18 cellular contexts compared by ENCODE assay signal in genomic region chr14:53516261-53516774, GRCh38.
DNase-seq lines count a peak whose midpoint lies in the region; ATAC-seq, FAIRE-seq and TF ChIP-seq lines count a peak whose summit lies in the region.
"Had no signal": no experiment of that assay in that cellular context is flagged by ENCODE, and none has a peak within 500 bp of the region (broad histone marks: within the 10 kb centered on the region; RNA-seq: fewer than 3 reads in every experiment).

No MANE protein-coding gene starts in this region.

- H4K20me1 ChIP-seq in HepG2 (ENCODE audit: insufficient read depth, low read length), result no peaks in the 10 kb centered on the region

- H3K27me3 ChIP-seq in HepG2 (ENCODE audit: control insufficient read depth in 1 of 2, insufficient read depth in 2 of 2, low read length in 2 of 2), result 0 out of 5 replicates have a peak, but pooled peaks cover 0 to 1% of the 10 kb centered on the region in 2 experiments
- H3K27me3 ChIP-seq in right lobe of liver, result no peaks in the 10 kb centered on the region

- no peaks in the 10 kb centered on the region for H3K27me3 Mint-ChIP-seq in activated T-cell treated with anti-CD3 and anti-CD28 coated beads, Interleukin-2, amount 50 U/mL, for 72 hours (ENCODE audit: low read depth)
- H3K27me3 Mint-ChIP-seq: activated B cell treated with CpG ODN at 0.5 μM for 24 hours, T-cell had no signal

- intact Hi-C loops in HepG2 (cut with micrococcal nuclease; ENCODE audit: unreplicated experiment), result no loop called here
- intact Hi-C loops in right lobe of liver (cut with DNase I), result no loop called here

- BruUV-seq in HepG2 (replicated peaks; lab: Mats Ljungman, UMichigan), result no TSS peak

- no peaks in the 10 kb centered on the region for H3K9me3 ChIP-seq in HepG2 (ENCODE audit: low read length)
- H3K9me3 ChIP-seq in right lobe of liver, result no peaks in the 10 kb centered on the region
- H3K9me3 ChIP-seq: A549, prostate gland had no signal

- peaks cover 11% of the 10 kb centered on the region for H3K4me1 ChIP-seq in HepG2 (ENCODE audit: insufficient read depth, low read length)
- no peaks in the 10 kb centered on the region for H3K4me1 ChIP-seq in right lobe of liver
- H3K4me1 ChIP-seq: A549, prostate gland had no signal

- H3K27ac Mint-ChIP-seq in activated T-cell treated with anti-CD3 and anti-CD28 coated beads, Interleukin-2, amount 50 U/mL, for 72 hours, result no peak overlapping the region
- H3K27ac Mint-ChIP-seq: activated B cell treated with CpG ODN at 0.5 μM for 24 hours, natural killer cell, T-cell had no signal

- TF ChIP-seq POLR2A in HepG2 (IDR thresholded peaks at IDR 0.05; ENCODE audit: insufficient read depth in 1 of 2, low read depth in 2 of 2, low read length in 2 of 2), result no peak
- TF ChIP-seq POLR2A in right lobe of liver (IDR thresholded peaks at IDR 0.05), result no peak

- ATAC-seq in HepG2, result no peak
- ATAC-seq in right lobe of liver, result no peak
- ATAC-seq in activated T-cell treated with anti-CD3 and anti-CD28 coated beads, Interleukin-2, amount 50 U/mL, for 72 hours (replicated peaks in 1 of 2), result no peak
- ATAC-seq: A549, natural killer cell, T-cell had no signal

- H3K36me3 ChIP-seq in HepG2 (replicated peaks in 1 of 2; ENCODE audit: control insufficient read depth in 1 of 2, insufficient read depth in 2 of 2, low read length in 2 of 2) (no peaks in the 10 kb centered on the region), right lobe of liver (no peaks in the 10 kb centered on the region)
- H3K36me3 ChIP-seq: prostate gland had no signal

- no peaks in the 10 kb centered on the region for H3K4me1 Mint-ChIP-seq in activated T-cell treated with anti-CD3 and anti-CD28 coated beads, Interleukin-2, amount 50 U/mL, for 72 hours (ENCODE audit: low read depth)
- H3K4me1 Mint-ChIP-seq: activated B cell treated with CpG ODN at 0.5 μM for 24 hours, natural killer cell, T-cell had no signal

- CTCF ChIA-PET in HepG2 (lab: Yijun Ruan, JAX; ENCODE audit: low intra/inter-chr PET ratio, low total read pairs), result no interaction called here

- TF ChIP-seq CTCF in HepG2 (CRISPR knock-in tag; IDR thresholded peaks at IDR 0.05) (no peak), right lobe of liver (IDR thresholded peaks at IDR 0.05) (no peak), fibroblast of villous mesenchyme (IDR thresholded peaks at IDR 0.05; ENCODE audit: insufficient read depth, low read depth, low read length) (no peak)

- no peak overlapping the region for H3K4me3 Mint-ChIP-seq in activated T-cell treated with anti-CD3 and anti-CD28 coated beads, Interleukin-2, amount 50 U/mL, for 72 hours
- H3K4me3 Mint-ChIP-seq: activated B cell treated with CpG ODN at 0.5 μM for 24 hours, natural killer cell, T-cell had no signal

- DNase-seq in HepG2 (ENCODE audit: low spot score), result no peak
- DNase-seq in right lobe of liver, result no peak
- DNase-seq in amniotic epithelial cell (ENCODE audit: low read depth), result peak; percentile 87
- DNase-seq in fibroblast of villous mesenchyme (ENCODE audit: low read depth), result peak; percentile 78
- DNase-seq in HuH-7 (ENCODE audit: low spot score), result no peak
- no peak for DNase-seq in NCI-H2081 treated with DMSO at 0.1 percent for 48 hours (lab: John Stamatoyannopoulos, UW)
- no peak for DNase-seq in activated T-cell treated with anti-CD3 and anti-CD28 coated beads, Interleukin-2, amount 50 U/mL, for 72 hours
- no peak for DNase-seq in medulla oblongata (ENCODE audit: extremely low spot score)
- DNase-seq: activated B cell treated with CpG ODN at 0.5 μM for 24 hours; activated CD8-positive, alpha-beta memory T cell treated with anti-CD3 and anti-CD28 coated beads, Interleukin-2, amount 50 U/mL, for 48 hours; activated naive CD4-positive, alpha-beta T cell treated with anti-CD3 and anti-CD28 coated beads, Interleukin-2, amount 50 U/mL, for 16 hours; natural killer cell; NCI-H2029 treated with DMSO at 0.1 percent for 48 hours; T-cell had no signal

- H2AFZ ChIP-seq in HepG2 (ENCODE audit: low read length), result no peak overlapping the region

- H3K4me2 ChIP-seq in HepG2 (ENCODE audit: low read depth, low read length), result no peak overlapping the region
- H3K4me2 ChIP-seq: A549 had no signal

- H3K27ac ChIP-seq in HepG2 (ENCODE audit: extremely low read length, insufficient read depth, low read length) (no peak overlapping the region), right lobe of liver (no peak overlapping the region)
- H3K27ac ChIP-seq: A549, coronary artery, prostate gland, RWPE1 had no signal

- H3K4me3 ChIP-seq in HepG2 (replicated peaks in 1 of 3; ENCODE audit: insufficient read depth in 1 of 3, low read depth in 2 of 3, low read length in 3 of 3), result no peak overlapping the region
- H3K4me3 ChIP-seq in right lobe of liver, result no peak overlapping the region
- H3K4me3 ChIP-seq in fibroblast of villous mesenchyme (ENCODE audit: low read depth, low read length), result no peak overlapping the region
- H3K4me3 ChIP-seq: A549, coronary artery, prostate gland had no signal

- in situ Hi-C loops in HepG2 (cut with HindIII; ENCODE audit: extremely low pct_ligation_motif_present, low pct_unique_long_range_greater_than_20kb), result no loop called here

- TF ChIP-seq RAD21 in HepG2 (CRISPR knock-in tag; IDR thresholded peaks at IDR 0.05), result no peak

- TF ChIP-seq EP300 in HepG2 (IDR thresholded peaks at IDR 0.05; ENCODE audit: low read depth in 2 of 2, low read length in 2 of 2) (no peak), HepG2 (CRISPR knock-in tag; IDR thresholded peaks at IDR 0.05; ENCODE audit: borderline replicate concordance) (no peak)

- no peak overlapping the region for H3K9ac ChIP-seq in HepG2 (ENCODE audit: insufficient read depth, low read depth, low read length)

- H3K79me2 ChIP-seq in HepG2 (ENCODE audit: insufficient read depth, low read length), result no peaks in the 10 kb centered on the region

- H3K36me3 Mint-ChIP-seq in activated T-cell treated with anti-CD3 and anti-CD28 coated beads, Interleukin-2, amount 50 U/mL, for 72 hours (ENCODE audit: insufficient read depth in 2 of 2), result no peaks in the 10 kb centered on the region
- H3K36me3 Mint-ChIP-seq: natural killer cell, T-cell had no signal

- WGBS in HepG2 (ENCODE audit: low lambda C conversion rate), result 48% methylated on average over 2 of the region's 2 CpGs
- WGBS in right lobe of liver (ENCODE audit: insufficient coverage, low coverage, low lambda C conversion rate, missing lambda C conversion rate), result 74% methylated on average over 2 of the region's 2 CpGs

- FAIRE-seq in HepG2 (lab: Jason Lieb, UNC), result no peak
- FAIRE-seq: A549 had no signal

- no peaks in the 10 kb centered on the region for H3K9me3 Mint-ChIP-seq in activated T-cell treated with anti-CD3 and anti-CD28 coated beads, Interleukin-2, amount 50 U/mL, for 72 hours
- H3K9me3 Mint-ChIP-seq: activated B cell treated with CpG ODN at 0.5 μM for 24 hours had no signal

- POLR2A ChIA-PET in HepG2 (lab: Yijun Ruan, JAX), result no interaction called here

TF ChIP-seq in HepG2, 621 proteins besides CTCF, POLR2A, EP300 and RAD21 (continues in another document):
- TF ChIP-seq MAFF (IDR thresholded peaks at IDR 0.05; ENCODE audit: low read depth, low read length) (no peak), CEBPG (CRISPR knock-in tag; IDR thresholded peaks at IDR 0.05) (no peak), REST (IDR thresholded peaks at IDR 0.05; ENCODE audit: borderline replicate concordance in 1 of 2, low read depth in 1 of 2, low read length in 2 of 2) (no peak), CREB1 (IDR thresholded peaks at IDR 0.05) (0 out of 2 replicates have a peak, but pooled peaks have one; percentile 19), CREB1 (CRISPR knock-in tag; IDR thresholded peaks at IDR 0.05) (no peak), ZIK1 (CRISPR knock-in tag; IDR thresholded peaks at IDR 0.05; ENCODE audit: borderline replicate concordance, low read depth) (no peak), HMGXB4 (CRISPR knock-in tag; IDR thresholded peaks at IDR 0.05; ENCODE audit: borderline replicate concordance in 1 of 2, low read depth in 1 of 2) (no peak)

Comparison
In these comparisons a context has a peak if more than half of its experiments do, and no peak if none do; other contexts are left out.
1. DNase-seq: peak in amniotic epithelial cell (single experiment) and fibroblast of villous mesenchyme (single experiment); none in HepG2 (single experiment), right lobe of liver (0 of 3), HuH-7 (single experiment), NCI-H2081 treated with DMSO at 0.1 percent for 48 hours (single experiment), activated T-cell treated with anti-CD3 and anti-CD28 coated beads, Interleukin-2, amount 50 U/mL, for 72 hours (0 of 2) and medulla oblongata (single experiment).